ENCODE assay signal across 16 cellular contexts in the genomic region with DNA sequence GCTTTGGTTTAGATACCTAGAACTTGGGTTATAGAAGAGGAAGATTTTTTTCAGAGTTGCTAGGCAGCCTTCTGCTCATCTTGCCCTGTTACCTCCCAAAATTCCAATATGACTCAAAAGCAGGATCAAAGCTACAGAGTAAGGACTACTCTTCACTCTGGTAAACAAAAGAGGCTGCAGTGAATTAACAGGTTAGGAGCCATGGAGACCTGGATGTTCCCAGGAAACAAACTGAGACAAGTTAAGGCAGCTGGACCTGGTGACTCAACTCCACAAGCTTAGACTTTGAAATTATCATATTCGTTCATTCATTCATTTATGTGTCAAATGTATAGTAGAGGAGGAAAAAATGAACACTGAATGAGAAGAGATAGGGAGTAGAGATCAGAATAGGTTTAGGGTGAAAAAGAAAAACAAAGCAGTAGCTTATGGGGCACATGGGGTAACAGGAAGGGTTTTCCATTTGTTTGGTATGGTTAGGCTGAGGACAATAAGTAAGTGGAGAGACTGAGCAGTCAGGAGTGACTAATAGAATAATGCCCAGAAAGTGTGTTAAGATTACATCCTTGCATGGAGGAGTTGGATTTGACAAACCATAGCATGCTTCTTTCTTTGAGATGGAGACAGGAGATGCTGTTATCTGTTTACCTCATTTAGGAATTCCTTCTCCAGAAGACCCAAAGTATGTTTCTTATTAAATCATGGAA.
DNase-seq lines count a peak whose midpoint lies in the region; ATAC-seq and TF ChIP-seq lines count a peak whose summit lies in the region.
"Had no signal": no experiment of that assay in that cellular context is flagged by ENCODE, and none has a peak within 500 bp of the region (broad histone marks: within the 10 kb centered on the region; RNA-seq: fewer than 3 reads in every experiment).

No MANE protein-coding gene starts in this region.

- peaks cover 16% of the 10 kb centered on the region for H3K4me1 ChIP-seq in SJCRH30
- H3K4me1 ChIP-seq: BLaER1 treated with 17β-estradiol and CSF1 and Interleukin-3, amounts not matched to agents 10 nM and 100 nM; Peyer's patch; SJSA1 had no signal

- no peaks in the 10 kb centered on the region for H3K36me3 ChIP-seq in SJCRH30
- H3K36me3 ChIP-seq: BLaER1 treated with 17β-estradiol and CSF1 and Interleukin-3, amounts not matched to agents 10 nM and 100 nM; Peyer's patch; SJSA1 had no signal

- H3K9me3 ChIP-seq in SJCRH30 (replicated peaks): no peaks in the 10 kb centered on the region
- H3K9me3 ChIP-seq: BLaER1 treated with 17β-estradiol and CSF1 and Interleukin-3, amounts not matched to agents 10 nM and 100 nM; Peyer's patch; SJSA1 had no signal

- ATAC-seq in GM19397 (IDR thresholded peaks at IDR 0.05; ENCODE audit: unreplicated experiment): no peak
- ATAC-seq: K562 had no signal

- H3K27ac ChIP-seq in SJCRH30: peak overlapping the region; percentile 44
- H3K27ac ChIP-seq: BLaER1 treated with 17β-estradiol and CSF1 and Interleukin-3, amounts not matched to agents 10 nM and 100 nM; Peyer's patch; SJSA1 had no signal

- H3K4me3 ChIP-seq in SJCRH30: no peak overlapping the region
- H3K4me3 ChIP-seq in fibroblast of mammary gland (ENCODE audit: control insufficient read depth, low read depth, low read length): no peak overlapping the region
- H3K4me3 ChIP-seq: BLaER1 treated with 17β-estradiol and CSF1 and Interleukin-3, amounts not matched to agents 10 nM and 100 nM; K562; Peyer's patch; SJSA1 had no signal

- peak; percentile 40 for DNase-seq in M059J (ENCODE audit: low read depth)
- peak in 1 of 2 experiments; percentile 43 for DNase-seq in SJCRH30
- peak; percentile 20 for DNase-seq in fibroblast of mammary gland (ENCODE audit: low read depth)
- peak; percentile 62 for DNase-seq in renal cortical epithelial cell (ENCODE audit: low read depth)
- DNase-seq in SHP77 (lab: John Stamatoyannopoulos, UW): no peak
- no peak for DNase-seq in Ammon's horn (ENCODE audit: low spot score)
- DNase-seq: H7, NCI-H1092 treated with DMSO at 0.1 percent for 48 hours, NCI-H187, NCI-H774, Peyer's patch, SW 1271 had no signal

- H3K27me3 ChIP-seq in SJCRH30: no peaks in the 10 kb centered on the region
- H3K27me3 ChIP-seq: BLaER1 treated with 17β-estradiol and CSF1 and Interleukin-3, amounts not matched to agents 10 nM and 100 nM; Peyer's patch; SJSA1 had no signal

- no peak for TF ChIP-seq CTCF in fibroblast of mammary gland (conservative IDR thresholded peaks at IDR 0.05; ENCODE audit: control insufficient read depth, insufficient read depth, low read depth, low read length)

Comparison
In these comparisons a context has a peak if more than half of its experiments do, and no peak if none do; other contexts are left out.
1. DNase-seq: peak in M059J (single experiment), fibroblast of mammary gland (single experiment) and renal cortical epithelial cell (single experiment); none in SHP77 (0 of 2) and Ammon's horn (single experiment).